In the genomic region with DNA sequence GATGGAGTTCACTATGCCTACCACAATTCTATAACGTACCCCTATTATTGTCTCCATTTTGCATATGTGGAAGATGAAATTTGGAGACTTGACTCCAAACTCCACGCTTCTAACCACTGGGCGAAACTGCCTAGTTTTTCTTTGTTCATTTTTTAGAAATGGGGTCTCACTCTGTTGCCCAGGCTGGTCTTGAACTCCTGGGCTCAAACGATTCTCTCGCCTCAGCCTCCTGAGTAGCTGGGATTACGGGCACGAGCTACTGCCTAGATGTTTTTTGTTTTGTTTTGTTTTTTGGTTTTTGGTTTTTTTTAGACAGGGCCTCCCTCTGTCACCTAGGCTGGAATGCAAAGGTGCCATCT, we compare ENCODE assay signal across 8 cellular contexts. TPM values are rescaled to one million over a fixed set of nuclear protein-coding genes. Genes with fewer than 3 reads are reported as not detected.
DNase-seq lines count a peak whose midpoint lies in the region; ATAC-seq and TF ChIP-seq lines count a peak whose summit lies in the region.

No MANE protein-coding gene starts in this region.

- H3K36me3 ChIP-seq in cardiac muscle cell (peaks cover 26% of the 10 kb centered on the region), right lobe of liver (peaks cover 0 to 29% (median 15%) of the 10 kb centered on the region in 4 donors), upper lobe of left lung (peaks cover 3 to 31% (median 29%) of the 10 kb centered on the region in 4 donors)

- H3K4me1 Mint-ChIP-seq in activated CD4-positive, alpha-beta memory T cell treated with anti-CD3 and anti-CD28 coated beads, Interleukin-2, amount 10 ng/mL, durations not matched to agents 7 days and 5 days, result peaks cover 44% of the 10 kb centered on the region

- POLR2A ChIA-PET in activated CD4-positive, alpha-beta memory T cell treated with anti-CD3 and anti-CD28 coated beads, Interleukin-2, amount 10 ng/mL, durations not matched to agents 7 days and 5 days (lab: Charles Lee), result interaction anchor here (0.7 to 2.4 kb wide), 14 partner anchors 9 to 1337 kb away, joined by 3 to 17 read pairs (median 5); a partner anchor contains a TSS

- H3K27me3 ChIP-seq in cardiac muscle cell (no peaks in the 10 kb centered on the region), right lobe of liver (no peaks in the 10 kb centered on the region), upper lobe of left lung (no peaks in the 10 kb centered on the region)

- H3K4me3 ChIP-seq in cardiac muscle cell (peak overlapping the region; percentile 92), right lobe of liver (peak overlapping the region in 2 of 3 donors; percentile 78 to 91), upper lobe of left lung (peak overlapping the region in 3 of 4 donors; percentile 3 to 76 (median 75))

- peaks cover 43% of the 10 kb centered on the region for H3K36me3 Mint-ChIP-seq in activated CD4-positive, alpha-beta memory T cell treated with anti-CD3 and anti-CD28 coated beads, Interleukin-2, amount 10 ng/mL, durations not matched to agents 7 days and 5 days (ENCODE audit: low read depth)

- DNase-seq in cardiac muscle cell (ENCODE audit: low read depth in 1 of 2, low spot score in 1 of 2) (no peak), cardiac septum (ENCODE audit: low spot score) (no peak), right lobe of liver (no peak), upper lobe of left lung (no peak), HUDEP-2 (lab: John Stamatoyannopoulos, UW; ENCODE audit: unreplicated experiment in 76 of 76) (no peak)
- DNase-seq in activated CD4-positive, alpha-beta memory T cell treated with anti-CD3 and anti-CD28 coated beads, Interleukin-2, amount 10 ng/mL, durations not matched to agents 7 days and 5 days, result no peak

- no peak for ATAC-seq in right lobe of liver
- no peak for ATAC-seq in upper lobe of left lung (ENCODE audit: low FRiP score in 2 of 2)
- no peak for ATAC-seq in GM19455 (IDR thresholded peaks at IDR 0.05; ENCODE audit: unreplicated experiment)
- no peak for ATAC-seq in HG03520 (IDR thresholded peaks at IDR 0.05; ENCODE audit: unreplicated experiment)

- H3K9me3 Mint-ChIP-seq in activated CD4-positive, alpha-beta memory T cell treated with anti-CD3 and anti-CD28 coated beads, Interleukin-2, amount 10 ng/mL, durations not matched to agents 7 days and 5 days, result no peaks in the 10 kb centered on the region

- H3K9me3 ChIP-seq in cardiac muscle cell (ENCODE audit: low read depth) (no peaks in the 10 kb centered on the region), right lobe of liver (no peaks in the 10 kb centered on the region), upper lobe of left lung (no peaks in the 10 kb centered on the region)

- H3K4me3 Mint-ChIP-seq in activated CD4-positive, alpha-beta memory T cell treated with anti-CD3 and anti-CD28 coated beads, Interleukin-2, amount 10 ng/mL, durations not matched to agents 7 days and 5 days, result peak overlapping the region; percentile 97

- H3K27ac Mint-ChIP-seq in activated CD4-positive, alpha-beta memory T cell treated with anti-CD3 and anti-CD28 coated beads, Interleukin-2, amount 10 ng/mL, durations not matched to agents 7 days and 5 days, result peak overlapping the region; percentile 96

- H3K27ac ChIP-seq in cardiac muscle cell (no peak overlapping the region), right lobe of liver (peak overlapping the region in 2 of 3 donors; percentile 94), upper lobe of left lung (peak overlapping the region in 3 of 4 donors; percentile 89 to 96 (median 93))

- no peak for TF ChIP-seq EP300 in upper lobe of left lung (IDR thresholded peaks at IDR 0.05)

- TF ChIP-seq POLR2A in right lobe of liver (IDR thresholded peaks at IDR 0.05) (no peak), upper lobe of left lung (IDR thresholded peaks at IDR 0.05) (no peak)

- CTCF ChIA-PET in activated CD4-positive, alpha-beta memory T cell treated with anti-CD3 and anti-CD28 coated beads, Interleukin-2, amount 10 ng/mL, durations not matched to agents 7 days and 5 days (lab: Charles Lee), result interaction anchor here (0.6 to 3.4 kb wide), 22 partner anchors 10 to 362 kb away, joined by 3 to 23 read pairs (median 5); a partner anchor contains a TSS

- H3K27me3 Mint-ChIP-seq in activated CD4-positive, alpha-beta memory T cell treated with anti-CD3 and anti-CD28 coated beads, Interleukin-2, amount 10 ng/mL, durations not matched to agents 7 days and 5 days, result peaks cover 2% of the 10 kb centered on the region

- intact Hi-C loops in cardiac septum (cut with DNase I) (loop anchor here (2.0 kb wide), 1 partner anchor 135 kb away; no protein-coding TSS in a partner anchor), right lobe of liver (cut with DNase I) (no loop called here)

- H3K4me1 ChIP-seq in cardiac muscle cell (ENCODE audit: low read depth) (peaks cover 14% of the 10 kb centered on the region), right lobe of liver (peaks cover 0 to 26% (median 4%) of the 10 kb centered on the region in 4 donors), upper lobe of left lung (peaks cover 22 to 36% (median 29%) of the 10 kb centered on the region in 4 donors)

- no peak for TF ChIP-seq CTCF in cardiac muscle cell (IDR thresholded peaks at IDR 0.05; ENCODE audit: low read depth, low read length)
- TF ChIP-seq CTCF in right lobe of liver (IDR thresholded peaks at IDR 0.05), result peak in 1 of 4 donors; percentile 2
- no peak for TF ChIP-seq CTCF in upper lobe of left lung (IDR thresholded peaks at IDR 0.05)

- 42% methylated on average over 7 of the region's 7 CpGs for WGBS in right lobe of liver (ENCODE audit: insufficient coverage, low coverage, low lambda C conversion rate, missing lambda C conversion rate)
- 45 to 54% methylated on average over 7 of the region's 7 CpGs for WGBS in upper lobe of left lung, 2 donors

RNA-seq across cellular contexts. Expression of a gene that starts 0.6 kb away (rescaled TPM):
- total RNA-seq in cardiac muscle cell, result 824 and 1,421 TPM in 2 replicates
- polyA plus RNA-seq in cardiac muscle cell, result 726 and 889 TPM in 2 replicates
- total RNA-seq in cardiac septum, result 722 TPM
- total RNA-seq in activated CD4-positive, alpha-beta memory T cell treated with anti-CD3 and anti-CD28 coated beads, Interleukin-2, amount 10 ng/mL, durations not matched to agents 7 days and 5 days, result 1,000 to 10,000 TPM; 1,634 to 1,730 TPM
- total RNA-seq in right lobe of liver, result 100 to 1,000 TPM; 322 to 555 (median 472) TPM
- total RNA-seq in upper lobe of left lung, result 1,000 to 10,000 TPM in 2 of 6 donors, 100 to 1,000 TPM in 4; 461 to 1,145 (median 921) TPM

RNA-seq across cellular contexts. Expression of a gene that starts 45.5 kb away (rescaled TPM):
- 50.6 and 80.3 TPM in 2 replicates for total RNA-seq in cardiac muscle cell
- 35.2 and 44.7 TPM in 2 replicates for polyA plus RNA-seq in cardiac muscle cell
- total RNA-seq in cardiac septum, result 62.6 TPM
- under 1 TPM in 1 of 2 experiments, not detected in 1; 0.15 TPM for total RNA-seq in activated CD4-positive, alpha-beta memory T cell treated with anti-CD3 and anti-CD28 coated beads, Interleukin-2, amount 10 ng/mL, durations not matched to agents 7 days and 5 days
- total RNA-seq in right lobe of liver, result 1 to 10 TPM in 2 of 6 experiments, under 1 TPM in 4; 0.61 to 4.4 (median 0.77) TPM
- total RNA-seq in upper lobe of left lung, result 1 to 10 TPM; 2.3 to 7.3 (median 5.0) TPM
